Comparison of ENCODE assay signal across 30 cellular contexts in the genomic region with DNA sequence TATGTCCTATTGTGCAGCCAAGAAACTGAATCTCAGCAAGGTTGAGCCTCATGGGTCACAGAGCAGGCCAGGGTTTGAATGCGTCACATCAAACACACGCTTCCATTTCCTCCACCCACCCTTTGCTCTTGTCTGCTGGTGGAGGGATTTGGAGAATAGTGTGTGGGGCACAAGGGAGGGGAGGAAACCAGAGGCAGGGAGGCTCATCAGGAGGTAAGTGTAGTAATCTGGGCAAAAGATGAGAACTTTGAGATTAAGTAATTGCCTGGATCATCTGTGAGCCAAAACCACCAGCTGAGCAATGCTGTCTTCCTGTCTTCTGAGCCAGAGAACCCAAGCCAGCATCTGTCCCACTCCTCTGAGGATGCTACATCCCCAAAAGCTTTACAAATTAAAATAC. TPM values are rescaled to one million over a fixed set of nuclear protein-coding genes. Genes with fewer than 3 reads are reported as not detected.
DNase-seq lines count a peak whose midpoint lies in the region; FAIRE-seq and TF ChIP-seq lines count a peak whose summit lies in the region.
"Had no signal": no experiment of that assay in that cellular context is flagged by ENCODE, and none has a peak within 500 bp of the region (broad histone marks: within the 10 kb centered on the region; RNA-seq: fewer than 3 reads in every experiment).

No MANE protein-coding gene starts in this region.

- DNase-seq in MG63 (peak; percentile 22), kidney (no peak), skeletal muscle cell (ENCODE audit: low read depth) (peak; percentile 84), endothelial cell (ENCODE audit: low spot score) (no peak), G401 (ENCODE audit: low spot score) (no peak), NCI-H2081 treated with DMSO at 0.1 percent for 48 hours (lab: John Stamatoyannopoulos, UW) (no peak)
- DNase-seq: activated CD4-positive, alpha-beta T cell treated with anti-CD3 and anti-CD28 coated beads, Interleukin-2, amount 10 ng/mL, durations not matched to agents 24 days and 14 days; activated naive CD4-positive, alpha-beta T cell; activated T-cell treated with anti-CD3 and anti-CD28 coated beads, Interleukin-2, amount 50 U/mL, for 48 hours; adrenal gland; BE2C; brain microvascular endothelial cell; Caco-2; effector memory CD8-positive, alpha-beta T cell; head of caudate nucleus; IMR-90; mesenchymal stem cell; NCI-H1105 treated with DMSO at 0.1 percent for 48 hours; NCI-H2029; NCI-H345; occipital lobe; stimulated activated CD4-positive, alpha-beta T cell treated with anti-CD3 and anti-CD28 coated beads, Interleukin-4, amount 100 ng/mL, for 24 hours; stimulated activated naive B cell treated with anti-CD40 and anti-IgM and Interleukin-4, amounts not matched to agents 10 μg/mL and 1 μg/mL and 100 μg/mL, for 72 hours; T-helper 2 cell had no signal

- no peaks in the 10 kb centered on the region for H3K27me3 ChIP-seq in BLaER1 treated with 17β-estradiol and CSF1 and Interleukin-3, amounts not matched to agents 10 nM and 100 nM
- no peaks in the 10 kb centered on the region for H3K27me3 ChIP-seq in MG63
- H3K27me3 ChIP-seq: adrenal gland, BE2C, brain microvascular endothelial cell had no signal

- peak overlapping the region in 3 of 11 experiments; percentile 35 to 50 (median 39); a peak in 4 of 22 replicates for H3K27ac ChIP-seq in BLaER1 treated with 17β-estradiol and CSF1 and Interleukin-3, amounts not matched to agents 10 nM and 100 nM
- peak overlapping the region; percentile 75 for H3K27ac ChIP-seq in kidney (ENCODE audit: low read depth in 2 of 2, low read length in 2 of 2)
- H3K27ac ChIP-seq: adrenal gland, brain microvascular endothelial cell had no signal

- H3K9me3 ChIP-seq in BLaER1 treated with 17β-estradiol and CSF1 and Interleukin-3, amounts not matched to agents 10 nM and 100 nM (replicated peaks in 1 of 11): no peaks in the 10 kb centered on the region
- H3K9me3 ChIP-seq in MG63 (no peaks in the 10 kb centered on the region), kidney (ENCODE audit: control insufficient read depth in 1 of 2, low read length in 2 of 2) (no peaks in the 10 kb centered on the region)
- H3K9me3 ChIP-seq: adrenal gland, BE2C, Caco-2 had no signal

- H3K9ac ChIP-seq in BLaER1 treated with 17β-estradiol and CSF1 and Interleukin-3, amounts not matched to agents 10 nM and 100 nM: no peak overlapping the region
- no peak overlapping the region for H3K9ac ChIP-seq in kidney (ENCODE audit: low read length in 2 of 2)

- no peak for FAIRE-seq in kidney (lab: Jason Lieb, UNC)

- H3K9me3 Mint-ChIP-seq in endothelial cell (ENCODE audit: unreplicated experiment): no peaks in the 10 kb centered on the region
- H3K9me3 Mint-ChIP-seq: activated CD4-positive, alpha-beta T cell treated with anti-CD3 and anti-CD28 coated beads, Interleukin-2, amount 10 ng/mL, durations not matched to agents 24 days and 14 days had no signal

- no peaks in the 10 kb centered on the region for H3K4me1 Mint-ChIP-seq in endothelial cell (ENCODE audit: unreplicated experiment)
- H3K4me1 Mint-ChIP-seq: activated CD4-positive, alpha-beta T cell treated with anti-CD3 and anti-CD28 coated beads, Interleukin-2, amount 10 ng/mL, durations not matched to agents 24 days and 14 days; stimulated activated naive B cell treated with anti-CD40 and anti-IgM and Interleukin-4, amounts not matched to agents 10 μg/mL and 1 μg/mL and 100 μg/mL, for 72 hours had no signal

- H3K27ac Mint-ChIP-seq in endothelial cell (ENCODE audit: unreplicated experiment): no peak overlapping the region
- H3K27ac Mint-ChIP-seq: activated CD4-positive, alpha-beta T cell treated with anti-CD3 and anti-CD28 coated beads, Interleukin-2, amount 10 ng/mL, durations not matched to agents 24 days and 14 days; effector memory CD8-positive, alpha-beta T cell; stimulated activated naive B cell treated with anti-CD40 and anti-IgM and Interleukin-4, amounts not matched to agents 10 μg/mL and 1 μg/mL and 100 μg/mL, for 72 hours had no signal

- intact Hi-C loops in kidney (cut with DNase I): no loop called here

- no peak for TF ChIP-seq CTCF in kidney (IDR thresholded peaks at IDR 0.05; ENCODE audit: borderline replicate concordance, extremely low read depth, insufficient read depth)
- TF ChIP-seq CTCF in endothelial cell (IDR thresholded peaks at IDR 0.05; ENCODE audit: unreplicated experiment): no peak

- H4K20me1 ChIP-seq in BLaER1 treated with 17β-estradiol and CSF1 and Interleukin-3, amounts not matched to agents 10 nM and 100 nM: no peaks in the 10 kb centered on the region; a peak in 1 of 22 replicates

- H3K36me3 ChIP-seq in BLaER1 treated with 17β-estradiol and CSF1 and Interleukin-3, amounts not matched to agents 10 nM and 100 nM: no peaks in the 10 kb centered on the region
- H3K36me3 ChIP-seq in MG63 (no peaks in the 10 kb centered on the region), kidney (ENCODE audit: control insufficient read depth in 1 of 2, insufficient read depth in 2 of 2, low read length in 2 of 2) (no peaks in the 10 kb centered on the region)
- H3K36me3 ChIP-seq: adrenal gland, BE2C, brain microvascular endothelial cell had no signal

- in situ Hi-C loops in G401 (cut with HindIII; ENCODE audit: low sequenced_read_pairs): no loop called here

- H3K4me1 ChIP-seq in BLaER1 treated with 17β-estradiol and CSF1 and Interleukin-3, amounts not matched to agents 10 nM and 100 nM: peaks cover 0 to 28% (median 21%) of the 10 kb centered on the region in 10 experiments; a peak in 15 of 20 replicates
- peaks cover 18 to 46% of the 10 kb centered on the region in 2 donors for H3K4me1 ChIP-seq in kidney (ENCODE audit: control insufficient read depth in 1 of 2, insufficient read depth in 1 of 2, low read depth in 1 of 2, low read length in 2 of 2)
- H3K4me1 ChIP-seq: adrenal gland had no signal

- H3K4me2 ChIP-seq in BLaER1 treated with 17β-estradiol and CSF1 and Interleukin-3, amounts not matched to agents 10 nM and 100 nM: peak overlapping the region in 9 of 11 experiments; percentile 6 to 59 (median 45); a peak in 15 of 22 replicates
- H3K4me2 ChIP-seq: smooth muscle cell had no signal

- H3K27me3 Mint-ChIP-seq in endothelial cell (ENCODE audit: unreplicated experiment): peaks cover 2% of the 10 kb centered on the region
- H3K27me3 Mint-ChIP-seq: activated CD4-positive, alpha-beta T cell treated with anti-CD3 and anti-CD28 coated beads, Interleukin-2, amount 10 ng/mL, durations not matched to agents 24 days and 14 days had no signal

- H3K36me3 Mint-ChIP-seq in endothelial cell (ENCODE audit: low read depth, unreplicated experiment): no peaks in the 10 kb centered on the region
- H3K36me3 Mint-ChIP-seq: stimulated activated naive B cell treated with anti-CD40 and anti-IgM and Interleukin-4, amounts not matched to agents 10 μg/mL and 1 μg/mL and 100 μg/mL, for 72 hours had no signal

- no peak overlapping the region for H3K4me3 ChIP-seq in BLaER1 treated with 17β-estradiol and CSF1 and Interleukin-3, amounts not matched to agents 10 nM and 100 nM
- H3K4me3 ChIP-seq in MG63: no peak overlapping the region
- H3K4me3 ChIP-seq in kidney (ENCODE audit: low read length in 2 of 2): no peak overlapping the region
- no peak overlapping the region for H3K4me3 ChIP-seq in skeletal muscle cell (ENCODE audit: low read depth, low read length)
- H3K4me3 ChIP-seq: adrenal gland, smooth muscle cell had no signal

- no peak overlapping the region for H3K4me3 Mint-ChIP-seq in endothelial cell (ENCODE audit: unreplicated experiment)
- H3K4me3 Mint-ChIP-seq: activated CD4-positive, alpha-beta T cell treated with anti-CD3 and anti-CD28 coated beads, Interleukin-2, amount 10 ng/mL, durations not matched to agents 24 days and 14 days; effector memory CD8-positive, alpha-beta T cell; stimulated activated naive B cell treated with anti-CD40 and anti-IgM and Interleukin-4, amounts not matched to agents 10 μg/mL and 1 μg/mL and 100 μg/mL, for 72 hours had no signal

RNA-seq across cellular contexts. Expression of a gene that starts 45.3 kb away (rescaled TPM):
- not detected in 2 replicates for total RNA-seq in MG63 (2014; rRNA removed; shearing (Covaris generic); ENCODE audit: low replicate concordance)
- not detected for total RNA-seq in kidney
- polyA plus RNA-seq in kidney (ENCODE audit: insufficient read depth, low read depth, low replicate concordance): not detected
- total RNA-seq in endothelial cell (ENCODE audit: unreplicated experiment): not detected
- not detected in 2 replicates for total RNA-seq in G401 (2014; rRNA removed; shearing (Covaris generic))
- total RNA-seq: activated CD4-positive, alpha-beta T cell treated with anti-CD3 and anti-CD28 coated beads, Interleukin-2, amount 10 ng/mL, durations not matched to agents 24 days and 14 days; adrenal gland; Caco-2; Daoy; esophagus mucosa; IMR-90; myocyte; occipital lobe; pulmonary artery endothelial cell had no signal
- polyA plus RNA-seq: IMR-90, smooth muscle cell had no signal

Comparison
In these comparisons a context has a peak if more than half of its experiments do, and no peak if none do; other contexts are left out.
1. DNase-seq: peak in MG63 (single experiment) and skeletal muscle cell (single experiment); none in kidney (single experiment), endothelial cell (single experiment), G401 (single experiment) and NCI-H2081 treated with DMSO at 0.1 percent for 48 hours (single experiment).